12 cellular contexts compared by ENCODE assay signal in genomic region chr1:89276690-89277089, GRCh38. TPM values are rescaled to one million over a fixed set of nuclear protein-coding genes. Genes with fewer than 3 reads are reported as not detected.
DNase-seq lines count a peak whose midpoint lies in the region; ATAC-seq and TF ChIP-seq lines count a peak whose summit lies in the region.
"Had no signal": no experiment of that assay in that cellular context is flagged by ENCODE, and none has a peak within 500 bp of the region (broad histone marks: within the 10 kb centered on the region; RNA-seq: fewer than 3 reads in every experiment).

No MANE protein-coding gene starts in this region.

- H3K4me1 Mint-ChIP-seq in MCF 10A (ENCODE audit: insufficient read depth, unreplicated experiment) = peaks cover 11% of the 10 kb centered on the region

- H3K4me3 ChIP-seq in mammary epithelial cell (replicated peaks in 1 of 3; ENCODE audit: insufficient read depth in 1 of 3, low read depth in 2 of 3, low read length in 3 of 3) (no peak overlapping the region), adipocyte (ENCODE audit: low read length) (no peak overlapping the region)

- intact Hi-C loops in MCF 10A (cut with micrococcal nuclease) (loop anchor here (1.0 to 2.0 kb wide), 2 partner anchors 191 to 278 kb away; no protein-coding TSS in a partner anchor), mammary epithelial cell (cut with micrococcal nuclease) (loop anchor here (10.0 kb wide), 1 partner anchor 78 kb away; no protein-coding TSS in a partner anchor)

- H3K9me3 ChIP-seq in mammary epithelial cell (replicated peaks; ENCODE audit: insufficient read depth, low read length) = no peaks in the 10 kb centered on the region
- no peaks in the 10 kb centered on the region for H3K9me3 ChIP-seq in adipocyte (ENCODE audit: control insufficient read depth, low read length)

- no peak overlapping the region for H3K27ac Mint-ChIP-seq in MCF 10A (ENCODE audit: low read depth, unreplicated experiment)
- H3K27ac Mint-ChIP-seq: dendritic cell treated with granulocyte-macrophage colony-stimulating factor and Interleukin-4, amounts not matched to agents 40 ng/mL and 50 ng/mL, for 4 days had no signal

- no peaks in the 10 kb centered on the region for H3K27me3 Mint-ChIP-seq in MCF 10A (ENCODE audit: insufficient read depth, unreplicated experiment)
- H3K27me3 Mint-ChIP-seq: dendritic cell treated with granulocyte-macrophage colony-stimulating factor and Interleukin-4, amounts not matched to agents 40 ng/mL and 50 ng/mL, for 4 days had no signal

- H3K9me3 Mint-ChIP-seq in MCF 10A (ENCODE audit: unreplicated experiment) = no peaks in the 10 kb centered on the region
- H3K9me3 Mint-ChIP-seq: dendritic cell treated with granulocyte-macrophage colony-stimulating factor and Interleukin-4, amounts not matched to agents 40 ng/mL and 50 ng/mL, for 4 days had no signal

- POLR2A ChIA-PET in MCF 10A (lab: Yijun Ruan, JAX) = no interaction called here

- no peaks in the 10 kb centered on the region for H3K36me3 Mint-ChIP-seq in MCF 10A (ENCODE audit: insufficient read depth, unreplicated experiment)

- peaks cover 6% of the 10 kb centered on the region for H3K4me1 ChIP-seq in mammary epithelial cell (ENCODE audit: insufficient read depth, low read length)
- H3K4me1 ChIP-seq in adipocyte (ENCODE audit: control insufficient read depth, insufficient read depth, low read length) = peaks cover 18% of the 10 kb centered on the region
- H3K4me1 ChIP-seq: foreskin keratinocyte had no signal

- no peak overlapping the region for H2AFZ ChIP-seq in mammary epithelial cell (ENCODE audit: low read depth, low read length)

- 43% methylated on average over 3 of the region's 3 CpGs for WGBS in mammary epithelial cell (ENCODE audit: low coverage, missing lambda C conversion rate)

- DNase-seq in MCF 10A (ENCODE audit: unreplicated experiment) (peak; percentile 27), mammary epithelial cell (no peak), HT-29 (ENCODE audit: low spot score) (peak; percentile 20), adipocyte (ENCODE audit: low read depth) (peak; percentile 42), renal cortical epithelial cell (ENCODE audit: low read depth) (peak; percentile 21), NCI-H187 (lab: John Stamatoyannopoulos, UW) (no peak)
- DNase-seq: activated CD4-positive, alpha-beta T cell treated with anti-CD3 and anti-CD28 coated beads, Interleukin-2, amount 50 U/mL, for 4 hours; foreskin keratinocyte had no signal

- H3K27me3 ChIP-seq in mammary epithelial cell (ENCODE audit: insufficient read depth, low read length) (no peaks in the 10 kb centered on the region), adipocyte (replicated peaks; ENCODE audit: control insufficient read depth, insufficient read depth, low read length) (no peaks in the 10 kb centered on the region)
- H3K27me3 ChIP-seq: foreskin keratinocyte had no signal

- H3K36me3 ChIP-seq in mammary epithelial cell (ENCODE audit: insufficient read depth, low read length) (no peaks in the 10 kb centered on the region), adipocyte (ENCODE audit: control insufficient read depth, insufficient read depth, low read length, severe bottlenecking) (no peaks in the 10 kb centered on the region)

- no peak overlapping the region for H3K4me2 ChIP-seq in mammary epithelial cell (ENCODE audit: insufficient read depth, low read depth, low read length)

- ATAC-seq in HG03378 (IDR thresholded peaks at IDR 0.05; ENCODE audit: unreplicated experiment) = no peak
- ATAC-seq in HG03280 (IDR thresholded peaks at IDR 0.05; ENCODE audit: unreplicated experiment) = no peak
- ATAC-seq: foreskin keratinocyte, sciatic nerve had no signal

- no peak overlapping the region for H3K27ac ChIP-seq in mammary epithelial cell (ENCODE audit: insufficient read depth, low read depth, low read length)
- H3K27ac ChIP-seq: foreskin keratinocyte had no signal

- dilution Hi-C loops in mammary epithelial cell (cut with HindIII; ENCODE audit: low sequenced_read_pairs) = no loop called here

- H3K4me3 Mint-ChIP-seq in MCF 10A (ENCODE audit: unreplicated experiment) = no peak overlapping the region
- H3K4me3 Mint-ChIP-seq: dendritic cell treated with granulocyte-macrophage colony-stimulating factor and Interleukin-4, amounts not matched to agents 40 ng/mL and 50 ng/mL, for 4 days had no signal

- no peak overlapping the region for H3K9ac ChIP-seq in mammary epithelial cell (ENCODE audit: insufficient read depth, low read length)
- H3K9ac ChIP-seq in adipocyte (ENCODE audit: low read length) = no peak overlapping the region

- CTCF ChIA-PET in MCF 10A (lab: Yijun Ruan, JAX) (interaction anchor here (0.9 to 1.2 kb wide), 3 partner anchors 80 to 304 kb away, joined by 3 to 4 read pairs (median 3); no protein-coding TSS in a partner anchor), mammary epithelial cell (lab: Charles Lee; ENCODE audit: low non-redundant PET) (no interaction called here)

- no peak for TF ChIP-seq CTCF in MCF 10A (IDR thresholded peaks at IDR 0.05; ENCODE audit: unreplicated experiment)
- TF ChIP-seq CTCF in mammary epithelial cell (conservative IDR thresholded peaks at IDR 0.05 in 1 of 2, IDR thresholded peaks at IDR 0.05 in 1 of 2; ENCODE audit: extremely low read depth in 1 of 2, insufficient read depth in 1 of 2, low read depth in 1 of 2, low read length in 2 of 2) = no peak

- H4K20me1 ChIP-seq in mammary epithelial cell (ENCODE audit: insufficient read depth, low read length) = no peaks in the 10 kb centered on the region

- BruUV-seq in MCF 10A (replicated peaks; lab: Mats Ljungman, UMichigan) (no TSS peak), mammary epithelial cell (replicated peaks; lab: Mats Ljungman, UMichigan) (no TSS peak)

- in situ Hi-C loops in mammary epithelial cell (cut with MboI; ENCODE audit: low sequenced_read_pairs in 2 of 2) = no loop called here

- H3K79me2 ChIP-seq in mammary epithelial cell (ENCODE audit: insufficient read depth, low read length) = no peaks in the 10 kb centered on the region

RNA-seq across cellular contexts. Expression of gene GBP5, which starts 4.0 kb away (rescaled TPM):
- total RNA-seq in MCF 10A (2022) (not detected in 2 replicates), mammary epithelial cell (not detected), renal cortical epithelial cell (0.05 and 0.17 TPM in 2 replicates)
- not detected for polyA plus RNA-seq in mammary epithelial cell
- not detected for polyA minus RNA-seq in mammary epithelial cell
- 0.03 TPM in 1 of 2 replicates, not detected in the other for total RNA-seq in HT-29 (2014; rRNA removed; shearing (Covaris generic))
- total RNA-seq: foreskin keratinocyte had no signal
- polyA plus RNA-seq: foreskin keratinocyte had no signal

Comparison
In these comparisons a context has a peak if more than half of its experiments do, and no peak if none do; other contexts are left out.
1. DNase-seq: peak in MCF 10A (single experiment), HT-29 (single experiment), adipocyte (single experiment) and renal cortical epithelial cell (single experiment); none in mammary epithelial cell (single experiment) and NCI-H187 (0 of 2).